ENCODE assay signal across 2 cellular contexts in the genomic region with DNA sequence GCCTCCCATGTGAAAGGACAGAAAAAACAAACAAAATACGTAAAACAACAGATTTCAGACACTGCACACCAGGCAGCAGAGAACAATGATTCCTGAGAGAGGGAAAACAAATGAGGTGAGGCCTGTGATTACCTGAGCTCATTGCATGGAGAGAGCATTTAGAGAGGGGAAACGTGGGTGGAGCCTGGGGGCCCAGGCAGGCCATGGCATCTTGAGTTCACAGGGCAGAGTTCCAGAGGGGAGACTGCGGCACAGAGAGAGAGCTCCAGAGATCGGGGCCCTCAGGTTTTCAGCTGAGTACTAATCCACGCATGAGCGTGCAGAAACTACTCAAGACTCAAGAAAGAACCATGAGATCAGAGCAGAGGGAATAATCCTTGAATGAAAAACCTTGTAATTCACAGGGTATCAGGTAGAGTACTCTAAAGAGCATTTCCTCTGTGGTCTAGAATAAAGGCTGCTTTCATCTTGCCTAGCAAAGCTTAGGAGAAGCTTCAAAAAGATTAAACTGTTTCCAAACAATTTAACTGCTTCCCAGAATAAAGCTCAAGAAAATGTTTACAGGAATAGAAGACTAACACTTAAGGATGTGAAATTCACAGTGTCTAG.
TF ChIP-seq lines count a peak whose summit lies in the region.

No MANE protein-coding gene starts in this region.

TF ChIP-seq in HCT116, 20 proteins besides CTCF, POLR2A, EP300 and RAD21:
- TF ChIP-seq ELF1 (IDR thresholded peaks at IDR 0.05; ENCODE audit: borderline replicate concordance, low read depth) (no peak), SRF (IDR thresholded peaks at IDR 0.05; ENCODE audit: low read depth) (no peak), ZBTB33 (IDR thresholded peaks at IDR 0.05; ENCODE audit: extremely low read depth, insufficient replicate concordance, low read length) (no peak), EGR1 (IDR thresholded peaks at IDR 0.05; ENCODE audit: low read depth) (no peak)

TF ChIP-seq in K562, 482 proteins besides CTCF, POLR2A, EP300 and RAD21:
- no peak for TF ChIP-seq MIER1 (IDR thresholded peaks at IDR 0.05; ENCODE audit: low read depth)
